8 cellular contexts compared by ENCODE assay signal in genomic region chr2:68751397-68752339, GRCh38. TPM values are rescaled to one million over a fixed set of nuclear protein-coding genes. Genes with fewer than 3 reads are reported as not detected.
DNase-seq lines count a peak whose midpoint lies in the region; ATAC-seq and TF ChIP-seq lines count a peak whose summit lies in the region.

No MANE protein-coding gene starts in this region.

- CTCF ChIA-PET in HEK293T (lab: Yijun Ruan, JAX), result interaction anchor here (0.6 to 2.9 kb wide), 14 partner anchors 11 to 288 kb away, joined by 3 to 14 read pairs (median 6); no protein-coding TSS in a partner anchor

- H3K36me3 ChIP-seq in uterus, result no peaks in the 10 kb centered on the region

- intact Hi-C loops in Right ventricle myocardium superior (cut with DNase I), result loop anchor here (5.0 kb wide), 2 partner anchors 81 to 161 kb away; no protein-coding TSS in a partner anchor
- intact Hi-C loops in uterus (cut with DNase I; ENCODE audit: low total_unique reads), result loop anchor here (5.0 kb wide), 1 partner anchor 176 kb away; no protein-coding TSS in a partner anchor

- H3K4me1 ChIP-seq in uterus, result no peaks in the 10 kb centered on the region

- POLR2A ChIA-PET in HEK293T (lab: Yijun Ruan, JAX), result no interaction called here

- no peaks in the 10 kb centered on the region for H3K9me3 ChIP-seq in uterus

- H3K27ac Mint-ChIP-seq in activated naive CD4-positive, alpha-beta T cell treated with anti-CD3 and anti-CD28 coated beads, Interleukin-2, amount 50 U/mL, for 24 hours, result peak overlapping the region; percentile 94

- peak; percentile 100 for ATAC-seq in SK-N-SH treated with all-trans-retinoic acid at 6 μM for 48 hours
- ATAC-seq in Right ventricle myocardium superior (ENCODE audit: poor library complexity), result peak; percentile 97

- peak overlapping the region in 1 of 2 donors; percentile 9 for H3K27ac ChIP-seq in uterus

- H3K27me3 Mint-ChIP-seq in activated naive CD4-positive, alpha-beta T cell treated with anti-CD3 and anti-CD28 coated beads, Interleukin-2, amount 50 U/mL, for 24 hours, result no peaks in the 10 kb centered on the region

- TF ChIP-seq POLR2A in uterus (IDR thresholded peaks at IDR 0.05), result no peak

- DNase-seq in GM03348 (ENCODE audit: low spot score), result peak; percentile 91
- peak; percentile 85 for DNase-seq in HEK293T (ENCODE audit: extremely low spot score)
- DNase-seq in NCI-H1048 (lab: John Stamatoyannopoulos, UW), result peak; percentile 19
- DNase-seq in Right ventricle myocardium superior, result peak; percentile 92
- peak; percentile 75 for DNase-seq in pulmonary artery endothelial cell (ENCODE audit: low read depth, low spot score)
- peak; percentile 86 to 89 for DNase-seq in uterus

- H3K4me3 ChIP-seq in uterus, result peak overlapping the region in 1 of 2 donors; percentile 15

- peaks cover 93% of the 10 kb centered on the region for H3K4me1 Mint-ChIP-seq in activated naive CD4-positive, alpha-beta T cell treated with anti-CD3 and anti-CD28 coated beads, Interleukin-2, amount 50 U/mL, for 24 hours

- no peaks in the 10 kb centered on the region for H3K27me3 ChIP-seq in uterus

- H3K9me3 Mint-ChIP-seq in activated naive CD4-positive, alpha-beta T cell treated with anti-CD3 and anti-CD28 coated beads, Interleukin-2, amount 50 U/mL, for 24 hours, result peaks cover 5% of the 10 kb centered on the region

- peak; percentile 89 to 93 (median 89) for TF ChIP-seq CTCF in uterus (IDR thresholded peaks at IDR 0.05)

- peak overlapping the region; percentile 64 for H3K4me3 Mint-ChIP-seq in activated naive CD4-positive, alpha-beta T cell treated with anti-CD3 and anti-CD28 coated beads, Interleukin-2, amount 50 U/mL, for 24 hours

- peaks cover 25% of the 10 kb centered on the region for H3K36me3 Mint-ChIP-seq in activated naive CD4-positive, alpha-beta T cell treated with anti-CD3 and anti-CD28 coated beads, Interleukin-2, amount 50 U/mL, for 24 hours

TF ChIP-seq in HEK293T, 16 proteins besides CTCF, POLR2A, EP300 and RAD21:
- no peak for TF ChIP-seq LEF1 (IDR thresholded peaks at IDR 0.05; ENCODE audit: borderline replicate concordance)
- TF ChIP-seq FOXM1 (IDR thresholded peaks at IDR 0.05; ENCODE audit: borderline replicate concordance), result no peak
- TF ChIP-seq L3MBTL2 (conservative IDR thresholded peaks at IDR 0.05), result peak; percentile 56

TF ChIP-seq in SK-N-SH treated with all-trans-retinoic acid at 6 μM for 48 hours, 23 proteins besides CTCF, POLR2A, EP300 and RAD21:
- TF ChIP-seq TCF4 (CRISPR knock-in tag; IDR thresholded peaks at IDR 0.05; ENCODE audit: borderline replicate concordance), result no peak
- TF ChIP-seq PPARA (CRISPR knock-in tag; IDR thresholded peaks at IDR 0.05; ENCODE audit: borderline replicate concordance), result 0 out of 2 replicates have a peak, but pooled peaks have one; percentile 27
- TF ChIP-seq ISL1 (CRISPR knock-in tag; IDR thresholded peaks at IDR 0.05), result peak; percentile 13; the same call in 1 of the 2 replicates

RNA-seq across cellular contexts. Expression of gene ARHGAP25, which starts 17.1 kb away (rescaled TPM):
- 7.3 TPM for total RNA-seq in Right ventricle myocardium superior
- 1.5 and 1.7 TPM in 2 replicates for total RNA-seq in pulmonary artery endothelial cell
- 10 to 100 TPM in 1 of 4 donors, 1 to 10 TPM in 3; 3.1 to 11.4 (median 6.6) TPM for total RNA-seq in uterus

Comparison
In these comparisons a context has a peak if more than half of its experiments do, and no peak if none do; other contexts are left out.
1. DNase-seq: peak in every context shown above with its lines; median percentile 92 in Right ventricle myocardium superior; 91 in GM03348; 88 in uterus; 85 in HEK293T; 75 in pulmonary artery endothelial cell; 19 in NCI-H1048.